ENCODE assay signal across 7 cellular contexts in genomic region chr10:126758867-126759266, GRCh38.
"Had no signal": no experiment of that assay in that cellular context is flagged by ENCODE, and none has a peak within 500 bp of the region (broad histone marks: within the 10 kb centered on the region; RNA-seq: fewer than 3 reads in every experiment).

No MANE protein-coding gene starts in this region.

- ATAC-seq: K562 had no signal

- H3K4me1 Mint-ChIP-seq: IgD-negative memory B cell had no signal

- H3K27me3 Mint-ChIP-seq: IgD-negative memory B cell had no signal

- FAIRE-seq: HTR-8/SVneo, K562 had no signal

- DNase-seq: IMR-90, KBM-7, KG1 had no signal

- H3K4me3 Mint-ChIP-seq: IgD-negative memory B cell had no signal

- H3K27ac ChIP-seq: HL-60 had no signal

- H3K36me3 Mint-ChIP-seq: IgD-negative memory B cell had no signal

- H3K4me3 ChIP-seq: K562 had no signal
